17 cellular contexts compared by ENCODE assay signal in genomic region chr7:22296265-22296566, GRCh38.
DNase-seq lines count a peak whose midpoint lies in the region; ATAC-seq and TF ChIP-seq lines count a peak whose summit lies in the region.
"Had no signal": no experiment of that assay in that cellular context is flagged by ENCODE, and none has a peak within 500 bp of the region (broad histone marks: within the 10 kb centered on the region; RNA-seq: fewer than 3 reads in every experiment).

No MANE protein-coding gene starts in this region.

- H3K36me3 ChIP-seq in breast epithelium (no peaks in the 10 kb centered on the region), neural cell (ENCODE audit: insufficient read depth, low read length) (no peaks in the 10 kb centered on the region), upper lobe of right lung (no peaks in the 10 kb centered on the region)

- H3K27me3 ChIP-seq in breast epithelium, result no peaks in the 10 kb centered on the region
- H3K27me3 ChIP-seq in dorsolateral prefrontal cortex, result no peaks in the 10 kb centered on the region
- H3K27me3 ChIP-seq in neural cell (ENCODE audit: insufficient read depth, low read depth, low read length), result no peaks in the 10 kb centered on the region
- H3K27me3 ChIP-seq in upper lobe of right lung, result no peaks in the 10 kb centered on the region
- H3K27me3 ChIP-seq: BLaER1 had no signal

- BruUV-seq in MCF 10A (replicated peaks; lab: Mats Ljungman, UMichigan), result no TSS peak

- H3K4me3 Mint-ChIP-seq in MCF 10A (ENCODE audit: unreplicated experiment), result no peak overlapping the region
- H3K4me3 Mint-ChIP-seq: CD8-positive, alpha-beta T cell had no signal

- CTCF ChIA-PET in MCF 10A (lab: Yijun Ruan, JAX), result interaction anchor here (0.5 to 3.2 kb wide), 3 partner anchors 22 to 187 kb away, joined by 3 to 20 read pairs (median 3); no protein-coding TSS in a partner anchor

- H3K4me2 ChIP-seq in neural cell (ENCODE audit: low read length), result no peak overlapping the region
- H3K4me2 ChIP-seq: BLaER1, KMS-11 had no signal

- peak overlapping the region; percentile 15 for H3K27ac Mint-ChIP-seq in MCF 10A (ENCODE audit: low read depth, unreplicated experiment)
- H3K27ac Mint-ChIP-seq: CD8-positive, alpha-beta T cell had no signal

- H3K9me3 Mint-ChIP-seq in MCF 10A (ENCODE audit: unreplicated experiment), result no peaks in the 10 kb centered on the region
- H3K9me3 Mint-ChIP-seq: CD8-positive, alpha-beta T cell had no signal

- H4K20me1 ChIP-seq in neural cell (ENCODE audit: insufficient read depth), result no peaks in the 10 kb centered on the region
- H4K20me1 ChIP-seq: BLaER1 had no signal

- H3K4me3 ChIP-seq in breast epithelium, result no peak overlapping the region
- H3K4me3 ChIP-seq in dorsolateral prefrontal cortex, result no peak overlapping the region
- H3K4me3 ChIP-seq in neural cell (ENCODE audit: low read length), result no peak overlapping the region
- no peak overlapping the region for H3K4me3 ChIP-seq in upper lobe of right lung
- H3K4me3 ChIP-seq: BLaER1, GM23248 had no signal

- no peaks in the 10 kb centered on the region for H3K9me3 ChIP-seq in breast epithelium
- H3K9me3 ChIP-seq in neural cell (ENCODE audit: low read length), result no peaks in the 10 kb centered on the region
- H3K9me3 ChIP-seq in upper lobe of right lung, result no peaks in the 10 kb centered on the region

- H3K79me2 ChIP-seq in neural cell (replicated peaks; ENCODE audit: insufficient read depth, low read length), result no peaks in the 10 kb centered on the region

- no peak for TF ChIP-seq POLR2A in breast epithelium (IDR thresholded peaks at IDR 0.05)

- TF ChIP-seq CTCF in MCF 10A (IDR thresholded peaks at IDR 0.05; ENCODE audit: unreplicated experiment) (no peak), breast epithelium (IDR thresholded peaks at IDR 0.05) (no peak), dorsolateral prefrontal cortex (IDR thresholded peaks at IDR 0.05 in 54 of 56, conservative IDR thresholded peaks at IDR 0.05 in 2 of 56; ENCODE audit: low read depth in 1 of 56, partially characterized antibody in 56 of 56) (peak in 2 of 56 donors; percentile 1 to 3), neural cell (IDR thresholded peaks at IDR 0.05; ENCODE audit: poor library complexity, severe bottlenecking) (no peak), upper lobe of right lung (IDR thresholded peaks at IDR 0.05) (no peak)

- intact Hi-C loops in MCF 10A (cut with micrococcal nuclease) (loop anchor here (1.0 to 5.0 kb wide), 2 partner anchors 71 to 186 kb away; no protein-coding TSS in a partner anchor), breast epithelium (cut with DNase I; ENCODE audit: low total_unique reads) (loop anchor here (5.0 kb wide), 1 partner anchor 196 kb away; no protein-coding TSS in a partner anchor), dorsolateral prefrontal cortex (cut with DNase I) (loop anchor here (1.0 to 10.0 kb wide), 4 partner anchors 181 to 192 kb away; no protein-coding TSS in a partner anchor), upper lobe of right lung (cut with DNase I) (no loop called here)

- no peak overlapping the region for H3K27ac ChIP-seq in breast epithelium
- peak overlapping the region; percentile 14 to 90 (median 79) for H3K27ac ChIP-seq in dorsolateral prefrontal cortex
- no peak overlapping the region for H3K27ac ChIP-seq in neural cell (ENCODE audit: low read length)
- peak overlapping the region; percentile 4 for H3K27ac ChIP-seq in upper lobe of right lung
- H3K27ac ChIP-seq: BLaER1, GM23248, KMS-11 had no signal

- POLR2A ChIA-PET in MCF 10A (lab: Yijun Ruan, JAX), result no interaction called here

- no peak overlapping the region for H2AFZ ChIP-seq in neural cell (ENCODE audit: low read depth, low read length)

- no peaks in the 10 kb centered on the region for H3K9me2 ChIP-seq in neural cell (ENCODE audit: insufficient read depth, low read length)

- TF ChIP-seq EP300 in neural cell (conservative IDR thresholded peaks at IDR 0.05; ENCODE audit: poor library complexity, severe bottlenecking), result no peak

- H3K4me1 ChIP-seq in breast epithelium (no peaks in the 10 kb centered on the region), upper lobe of right lung (peaks cover 13% of the 10 kb centered on the region)

- H3F3A ChIP-seq in neural cell (ENCODE audit: insufficient read depth, low read length, poor library complexity, severe bottlenecking), result no peaks in the 10 kb centered on the region

- no peak for TF ChIP-seq RAD21 in neural cell (conservative IDR thresholded peaks at IDR 0.05)

- H3K9ac ChIP-seq in neural cell (ENCODE audit: low read length), result no peak overlapping the region
- H3K9ac ChIP-seq: BLaER1, GM23248, KMS-11 had no signal

- H3K4me1 Mint-ChIP-seq in MCF 10A (ENCODE audit: insufficient read depth, unreplicated experiment), result peaks cover 7% of the 10 kb centered on the region

- DNase-seq in MCF 10A (ENCODE audit: unreplicated experiment) (no peak), breast epithelium (ENCODE audit: low spot score in 2 of 2) (no peak), dorsolateral prefrontal cortex (no peak), upper lobe of right lung (no peak), 8988T (no peak), EL (no peak), NCI-H69 (lab: John Stamatoyannopoulos, UW) (no peak)
- DNase-seq: CD8-positive, alpha-beta T cell; DMS79; NCI-H1092; NCI-H510A treated with DMSO at 0.1 percent for 48 hours had no signal

- no peaks in the 10 kb centered on the region for H3K27me3 Mint-ChIP-seq in MCF 10A (ENCODE audit: insufficient read depth, unreplicated experiment)

- ATAC-seq in upper lobe of right lung, result peak; percentile 13
- ATAC-seq: CD8-positive, alpha-beta T cell; HepG2; Panc1 had no signal

- peaks cover 7% of the 10 kb centered on the region for H3K36me3 Mint-ChIP-seq in MCF 10A (ENCODE audit: insufficient read depth, unreplicated experiment)
- H3K36me3 Mint-ChIP-seq: CD8-positive, alpha-beta T cell had no signal

TF ChIP-seq in neural cell, 6 proteins besides CTCF, POLR2A, EP300 and RAD21:
- TF ChIP-seq EZH2 (IDR thresholded peaks at IDR 0.05; ENCODE audit: borderline replicate concordance, insufficient read depth, low read length, poor library complexity, severe bottlenecking), result no peak
- peak; percentile 0 for TF ChIP-seq SMC3 (conservative IDR thresholded peaks at IDR 0.05; ENCODE audit: poor library complexity)

Comparison
In these comparisons a context has a peak if more than half of its experiments do, and no peak if none do; other contexts are left out.
1. H3K27ac ChIP-seq: peak in dorsolateral prefrontal cortex (59 of 59) and upper lobe of right lung (single experiment); none in breast epithelium (0 of 2) and neural cell (single experiment).